In the genomic region with DNA sequence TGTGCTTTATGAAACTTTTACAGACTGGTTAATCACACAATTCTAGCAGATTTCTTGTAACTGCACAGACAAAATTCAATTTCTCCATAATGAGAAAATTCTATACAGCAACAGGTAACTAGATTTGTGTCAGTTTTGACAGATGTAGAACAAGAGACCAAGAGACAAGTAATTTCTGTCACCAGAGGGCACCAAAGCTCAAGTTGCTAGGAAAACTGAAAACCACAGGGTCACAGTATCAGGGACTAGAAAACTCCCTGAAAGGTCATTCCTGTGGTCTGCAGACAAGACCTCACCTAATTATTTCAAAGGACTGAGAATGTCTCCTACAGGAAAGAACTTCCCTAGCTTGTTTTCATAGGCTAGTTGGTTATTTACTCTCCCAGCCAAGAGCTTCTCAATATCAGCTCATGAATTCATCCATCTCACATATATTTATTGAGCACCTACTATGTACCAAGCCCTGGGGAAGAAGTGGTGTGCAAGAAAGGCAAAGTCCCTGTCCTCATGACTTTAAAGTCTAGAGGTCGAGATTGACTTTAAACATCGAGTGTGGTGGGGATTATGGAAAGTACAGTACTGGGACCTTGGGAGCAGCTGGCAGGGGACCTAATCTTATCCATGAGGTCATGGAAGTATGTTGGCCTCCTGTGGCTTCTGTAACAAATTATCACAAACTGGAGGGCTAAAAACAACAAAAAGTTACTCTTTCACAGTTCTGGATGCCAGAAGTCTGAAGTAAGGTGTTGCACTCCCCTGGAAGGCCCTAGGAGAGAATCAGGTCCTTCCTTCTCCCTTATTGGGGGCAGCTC, we compare ENCODE assay signal across 1 cellular context.
TF ChIP-seq lines count a peak whose summit lies in the region.

No MANE protein-coding gene starts in this region.

TF ChIP-seq in HCT116, 20 proteins besides CTCF, POLR2A, EP300 and RAD21 (continued from another document):
- no peak for TF ChIP-seq SP1 (IDR thresholded peaks at IDR 0.05; ENCODE audit: low read depth)
- TF ChIP-seq, protein P1, sequence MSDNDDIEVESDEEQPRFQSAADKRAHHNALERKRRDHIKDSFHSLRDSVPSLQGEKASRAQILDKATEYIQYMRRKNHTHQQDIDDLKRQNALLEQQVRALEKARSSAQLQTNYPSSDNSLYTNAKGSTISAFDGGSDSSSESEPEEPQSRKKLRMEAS (IDR thresholded peaks at IDR 0.05), result no peak
- TF ChIP-seq SRF (IDR thresholded peaks at IDR 0.05; ENCODE audit: low read depth), result no peak
- TF ChIP-seq ZFX (IDR thresholded peaks at IDR 0.05), result no peak
- TF ChIP-seq CEBPB (IDR thresholded peaks at IDR 0.05; ENCODE audit: low read depth), result no peak
- TF ChIP-seq EZH2 (IDR thresholded peaks at IDR 0.05), result no peak
- TF ChIP-seq YY1 (IDR thresholded peaks at IDR 0.05; ENCODE audit: extremely low read depth, insufficient replicate concordance, low read depth, low read length), result no peak
